ENCODE assay signal across 21 cellular contexts in the genomic region with DNA sequence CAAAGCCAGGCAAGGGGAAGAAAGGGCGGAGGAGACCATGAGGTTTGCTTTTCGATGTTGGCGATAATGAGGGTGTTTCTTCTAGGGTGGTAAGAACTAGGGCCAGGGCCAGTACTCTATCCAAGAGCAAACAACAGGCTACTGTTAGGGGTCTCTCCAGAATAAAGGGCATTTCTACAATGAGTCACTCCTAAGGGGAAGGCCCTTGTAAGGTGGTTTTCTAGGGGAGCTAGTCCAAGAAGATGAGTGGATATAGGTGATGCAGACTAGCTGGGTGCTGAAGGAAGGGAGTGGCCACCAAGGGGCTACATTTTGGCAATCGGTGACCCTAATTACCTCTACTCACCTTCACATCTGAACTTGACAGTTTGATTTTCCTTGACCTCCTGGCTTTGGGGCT.
DNase-seq lines count a peak whose midpoint lies in the region; FAIRE-seq and TF ChIP-seq lines count a peak whose summit lies in the region.
"Had no signal": no experiment of that assay in that cellular context is flagged by ENCODE, and none has a peak within 500 bp of the region (broad histone marks: within the 10 kb centered on the region; RNA-seq: fewer than 3 reads in every experiment).

No MANE protein-coding gene starts in this region.

- H3K18ac ChIP-seq in mesenchymal stem cell (ENCODE audit: low read depth in 1 of 2, low read length in 2 of 2): peak overlapping the region; percentile 44 to 84

- CTCF ChIA-PET in AG04450 (lab: Charles Lee): interaction anchor here (0.6 to 2.5 kb wide), 3 partner anchors 10 to 280 kb away, joined by 3 to 16 read pairs (median 11); no protein-coding TSS in a partner anchor

- POLR2A ChIA-PET in AG04450 (lab: Yijun Ruan, JAX): interaction anchor here (0.6 to 4.0 kb wide), 12 partner anchors 8 to 228 kb away, joined by 3 to 35 read pairs (median 5); a partner anchor contains a TSS

- H3K14ac ChIP-seq in mesenchymal stem cell (ENCODE audit: low read length in 2 of 2): peak overlapping the region in 1 of 2 experiments; percentile 14

- H3K23ac ChIP-seq in mesenchymal stem cell (ENCODE audit: low read length in 2 of 2): peak overlapping the region in 1 of 2 experiments; percentile 28

- H4K91ac ChIP-seq in mesenchymal stem cell (ENCODE audit: low read length): peak overlapping the region; percentile 91

- H3K79me1 ChIP-seq in mesenchymal stem cell (replicated peaks; ENCODE audit: low read length, poor library complexity, severe bottlenecking): peaks cover 23% of the 10 kb centered on the region

- H3K4me1 ChIP-seq in mesenchymal stem cell (ENCODE audit: control insufficient read depth, insufficient read depth, low read depth, low read length) (peaks cover 26% of the 10 kb centered on the region), small intestine (ENCODE audit: control insufficient read depth in 2 of 2, insufficient read depth in 1 of 2, low read depth in 1 of 2, low read length in 1 of 2) (no peaks in the 10 kb centered on the region)
- H3K4me1 ChIP-seq: heart right ventricle, spleen had no signal

- H3K4me3 ChIP-seq in AG04450 (ENCODE audit: low read depth, low read length) (no peak overlapping the region), brain microvascular endothelial cell (ENCODE audit: low read depth, low read length) (no peak overlapping the region), mesenchymal stem cell (ENCODE audit: insufficient read depth in 1 of 2, low read depth in 1 of 2, low read length in 2 of 2) (no peak overlapping the region), small intestine (ENCODE audit: low read depth in 1 of 2, low read length in 2 of 2) (no peak overlapping the region)
- H3K4me3 ChIP-seq: heart right ventricle, spleen had no signal

- peak overlapping the region; percentile 94 for H2BK15ac ChIP-seq in mesenchymal stem cell (ENCODE audit: low read depth, poor library complexity, severe bottlenecking)

- peak overlapping the region; percentile 37 to 71 for H2BK12ac ChIP-seq in mesenchymal stem cell (ENCODE audit: low read length in 2 of 2)

- no peaks in the 10 kb centered on the region for H3K36me3 ChIP-seq in brain microvascular endothelial cell (replicated peaks)
- H3K36me3 ChIP-seq in mesenchymal stem cell (ENCODE audit: control insufficient read depth in 1 of 2, insufficient read depth in 2 of 2, low read depth in 1 of 2, low read length in 2 of 2): peaks cover 34 to 40% of the 10 kb centered on the region in 2 experiments
- H3K36me3 ChIP-seq in small intestine (ENCODE audit: control insufficient read depth in 2 of 2, insufficient read depth in 2 of 2, low read length in 2 of 2): no peaks in the 10 kb centered on the region
- H3K36me3 ChIP-seq: heart right ventricle, spleen had no signal

- DNase-seq in AG04450 (ENCODE audit: low read depth, low spot score) (no peak), HTR-8/SVneo (ENCODE audit: insufficient read length, low spot score) (no peak), brain microvascular endothelial cell (no peak), mesenchymal stem cell (no peak), cortex of kidney (lab: John Stamatoyannopoulos, UW) (no peak), NCI-H1048 (lab: John Stamatoyannopoulos, UW) (no peak), small intestine (no peak)
- no peak for DNase-seq in effector CD8-positive, alpha-beta T cell (lab: John Stamatoyannopoulos, UW)
- DNase-seq: activated CD4-positive, alpha-beta T cell treated with anti-CD3 and anti-CD28 coated beads for 48 hours; activated naive CD4-positive, alpha-beta T cell treated with anti-CD3 and anti-CD28 coated beads, Interleukin-2, amount 50 U/mL, for 16 hours; amygdala; heart right ventricle; left colon; mesendoderm; naive B cell; NCI-H1417 treated with DMSO at 0.1 percent for 48 hours; NCI-H510A treated with DMSO at 0.1 percent for 48 hours; spleen; stimulated activated CD4-positive, alpha-beta T cell treated with anti-CD3 and anti-CD28 coated beads, Interleukin-2, amount 100 ng/mL, for 48 hours had no signal

- TF ChIP-seq CTCF in AG04450 (IDR thresholded peaks at IDR 0.05; ENCODE audit: low read depth, low read length) (no peak), brain microvascular endothelial cell (IDR thresholded peaks at IDR 0.05; ENCODE audit: low read depth, low read length, missing control alignments) (no peak)

- peak overlapping the region; percentile 91 for H3K27ac ChIP-seq in AG04450 (ENCODE audit: low read depth, low read length)
- H3K27ac ChIP-seq in brain microvascular endothelial cell: peak overlapping the region; percentile 29
- peak overlapping the region; percentile 96 for H3K27ac ChIP-seq in mesenchymal stem cell (ENCODE audit: low read length, poor library complexity, severe bottlenecking)
- H3K27ac ChIP-seq in small intestine (ENCODE audit: low read depth in 1 of 2, low read length in 1 of 2): no peak overlapping the region
- H3K27ac ChIP-seq: heart right ventricle, spleen, VCaP had no signal

- peak overlapping the region; percentile 65 for H2AK5ac ChIP-seq in mesenchymal stem cell (ENCODE audit: low read length, severe bottlenecking)

- FAIRE-seq in HTR-8/SVneo (lab: Jason Lieb, UNC) (peak; percentile 4), small intestine (lab: Jason Lieb, UNC) (no peak)
- FAIRE-seq: D721Med had no signal

- H2BK5ac ChIP-seq in mesenchymal stem cell (ENCODE audit: low read depth, low read length, poor library complexity, severe bottlenecking): peak overlapping the region; percentile 92

- H3K9me3 ChIP-seq in AG04450 (ENCODE audit: control insufficient read depth, insufficient read depth, low read length) (no peaks in the 10 kb centered on the region), mesenchymal stem cell (ENCODE audit: control insufficient read depth, low read length) (no peaks in the 10 kb centered on the region), small intestine (ENCODE audit: control insufficient read depth, low read depth) (no peaks in the 10 kb centered on the region)
- H3K9me3 ChIP-seq: heart right ventricle, spleen had no signal

- H3K4me2 ChIP-seq in mesenchymal stem cell (ENCODE audit: low read length, poor library complexity, severe bottlenecking): no peak overlapping the region

- H4K8ac ChIP-seq in mesenchymal stem cell (ENCODE audit: low read length): peak overlapping the region; percentile 83

- WGBS in mesenchymal stem cell: 100% methylated on average over 3 of the region's 4 CpGs
- 93 to 96% (median 94%) methylated on average over 4 of the region's 4 CpGs for WGBS in small intestine, 3 donors

- H2AFZ ChIP-seq in mesenchymal stem cell (ENCODE audit: low read depth, low read length): no peak overlapping the region

- peak overlapping the region; percentile 36 for H3K9ac ChIP-seq in mesenchymal stem cell (ENCODE audit: low read length)

- H3K27me3 ChIP-seq in AG04450 (ENCODE audit: control insufficient read depth, insufficient read depth, low read length) (no peaks in the 10 kb centered on the region), brain microvascular endothelial cell (replicated peaks) (no peaks in the 10 kb centered on the region), mesenchymal stem cell (ENCODE audit: control insufficient read depth in 1 of 2, insufficient read depth in 1 of 2, low read length in 2 of 2) (no peaks in the 10 kb centered on the region), small intestine (ENCODE audit: control insufficient read depth in 2 of 2, insufficient read depth in 2 of 2, low read length in 2 of 2) (no peaks in the 10 kb centered on the region)
- H3K27me3 ChIP-seq: spleen had no signal

- in situ Hi-C loops in brain microvascular endothelial cell (cut with HindIII; ENCODE audit: low pct_ligation_motif_present, low sequenced_read_pairs): no loop called here

- peak overlapping the region; percentile 34 to 95 for H3K4ac ChIP-seq in mesenchymal stem cell (ENCODE audit: low read depth in 1 of 2, low read length in 2 of 2)

- H2BK120ac ChIP-seq in mesenchymal stem cell (ENCODE audit: low read depth, low read length): peak overlapping the region; percentile 78

Comparison
In these comparisons a context has a peak if more than half of its experiments do, and no peak if none do; other contexts are left out.
1. H3K27ac ChIP-seq: peak in AG04450 (single experiment), brain microvascular endothelial cell (single experiment) and mesenchymal stem cell (single experiment); none in small intestine (0 of 2).